8 cellular contexts compared by ENCODE assay signal in genomic region chrX:74015379-74016019, GRCh38.
A peak's percentile ranks its signal among the peaks of the same experiment; 100 is the strongest.
DNase-seq lines count a peak whose midpoint lies in the region; ATAC-seq and TF ChIP-seq lines count a peak whose summit lies in the region.

No MANE protein-coding gene starts in this region.

- intact Hi-C loops in psoas muscle (cut with DNase I): loop anchor here (1.0 to 10.0 kb wide), 3 partner anchors 119 to 159 kb away; no protein-coding TSS in a partner anchor

- no peaks in the 10 kb centered on the region for H4K20me1 ChIP-seq in DOHH2 (ENCODE audit: control insufficient read depth, insufficient read depth, low read depth, low read length)

- H3K27me3 ChIP-seq in DOHH2 (ENCODE audit: control insufficient read depth, low read length) (no peaks in the 10 kb centered on the region), RWPE2 (ENCODE audit: insufficient read depth, poor library complexity, severe bottlenecking) (no peaks in the 10 kb centered on the region), psoas muscle (ENCODE audit: insufficient read depth in 3 of 3, low read length in 2 of 3) (no peaks in the 10 kb centered on the region)

- no peak overlapping the region for H3K4me2 ChIP-seq in DOHH2 (ENCODE audit: low read length)

- DNase-seq in Kasumi-1 (lab: John Stamatoyannopoulos, UW) (peak; percentile 41 to 59), RWPE2 (ENCODE audit: low spot score) (no peak), glomerular endothelial cell (ENCODE audit: extremely low read depth, low read depth, low spot score) (peak; percentile 61), psoas muscle (peak; percentile 34 to 61)
- peak; percentile 55 for DNase-seq in activated gamma-delta T cell treated with anti-CD3 and anti-CD28 coated beads, Interleukin-2, amount 50 U/mL, for 16 hours (ENCODE audit: low read depth)

- no peak overlapping the region for H3K27ac ChIP-seq in DOHH2 (ENCODE audit: low read depth, low read length)
- no peak overlapping the region for H3K27ac ChIP-seq in RWPE2 (ENCODE audit: poor library complexity, severe bottlenecking)
- H3K27ac ChIP-seq in psoas muscle: no peak overlapping the region

- no peaks in the 10 kb centered on the region for H3K79me2 ChIP-seq in DOHH2 (ENCODE audit: control insufficient read depth, low read length)

- TF ChIP-seq CTCF in DOHH2 (IDR thresholded peaks at IDR 0.05; ENCODE audit: low read depth, low read length, poor library complexity, severe bottlenecking): peak; percentile 64
- peak; percentile 74 for TF ChIP-seq CTCF in RWPE2 (IDR thresholded peaks at IDR 0.05; ENCODE audit: poor library complexity, severe bottlenecking)
- peak; percentile 91 for TF ChIP-seq CTCF in psoas muscle (IDR thresholded peaks at IDR 0.05)

- H3K4me3 ChIP-seq in DOHH2 (ENCODE audit: low read length) (no peak overlapping the region), RWPE2 (ENCODE audit: severe bottlenecking) (no peak overlapping the region), psoas muscle (no peak overlapping the region)

- H3K4me1 ChIP-seq in DOHH2 (ENCODE audit: control insufficient read depth, low read length) (no peaks in the 10 kb centered on the region), RWPE2 (ENCODE audit: insufficient read depth, poor library complexity, severe bottlenecking) (no peaks in the 10 kb centered on the region), psoas muscle (no peaks in the 10 kb centered on the region)

- no peaks in the 10 kb centered on the region for H3K36me3 ChIP-seq in DOHH2 (ENCODE audit: control insufficient read depth, low read length)
- no peaks in the 10 kb centered on the region for H3K36me3 ChIP-seq in RWPE2 (ENCODE audit: low read depth)
- H3K36me3 ChIP-seq in psoas muscle (ENCODE audit: insufficient read depth in 1 of 2, low read depth in 1 of 2): no peaks in the 10 kb centered on the region

- WGBS in psoas muscle, 3 donors: 25 to 38% (median 38%) methylated on average over 7 of the region's 7 CpGs

- peak; percentile 69 for ATAC-seq in GM21737 (IDR thresholded peaks at IDR 0.05; ENCODE audit: unreplicated experiment)
- ATAC-seq in RWPE2 (ENCODE audit: low read depth): peak; percentile 72
- ATAC-seq in psoas muscle: peak; percentile 82 to 91 (median 86)
- ATAC-seq in HG03457 (IDR thresholded peaks at IDR 0.05; ENCODE audit: unreplicated experiment): no peak

- H3F3A ChIP-seq in DOHH2 (ENCODE audit: control insufficient read depth, insufficient read depth): no peaks in the 10 kb centered on the region

- H3K9me3 ChIP-seq in DOHH2 (ENCODE audit: control insufficient read depth, insufficient read depth, low read length): no peaks in the 10 kb centered on the region
- no peaks in the 10 kb centered on the region for H3K9me3 ChIP-seq in RWPE2 (ENCODE audit: severe bottlenecking)
- H3K9me3 ChIP-seq in psoas muscle: no peaks in the 10 kb centered on the region

- H3K9me2 ChIP-seq in DOHH2 (replicated peaks; ENCODE audit: control insufficient read depth, low read length): no peaks in the 10 kb centered on the region
